13 cellular contexts compared by ENCODE assay signal in the genomic region with DNA sequence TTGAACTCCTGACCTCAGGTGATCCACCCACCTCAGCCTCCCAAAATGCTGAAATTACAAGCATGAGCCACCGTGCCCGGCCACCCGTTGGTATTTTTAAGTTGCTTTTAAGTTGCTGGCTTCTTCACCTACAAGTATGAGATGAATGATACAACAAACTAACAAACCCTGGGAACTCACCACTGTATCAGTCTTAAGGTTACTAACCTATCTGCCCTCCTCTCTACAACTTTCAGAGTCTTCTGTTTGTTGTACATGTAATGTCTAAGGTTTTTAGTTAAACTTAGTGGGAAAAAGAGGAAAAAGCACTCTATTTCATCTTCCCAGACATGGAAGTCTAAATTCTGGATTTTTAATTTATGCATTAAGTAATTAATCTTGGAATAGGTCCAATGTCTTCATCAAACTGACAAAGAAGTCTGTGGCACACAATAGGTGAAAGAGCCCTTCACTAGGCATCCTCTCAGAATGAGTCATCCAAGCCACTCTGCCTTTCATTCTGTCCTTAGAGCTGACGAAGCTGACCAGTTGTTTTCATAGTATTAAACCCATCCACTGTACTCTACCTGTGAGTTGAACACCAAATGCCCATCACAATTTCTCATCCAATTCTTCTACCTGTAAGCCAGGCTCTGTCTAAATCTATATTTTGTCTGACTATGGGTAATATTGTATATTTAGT.
DNase-seq lines count a peak whose midpoint lies in the region; ATAC-seq and TF ChIP-seq lines count a peak whose summit lies in the region.
"Had no signal": no experiment of that assay in that cellular context is flagged by ENCODE, and none has a peak within 500 bp of the region (broad histone marks: within the 10 kb centered on the region; RNA-seq: fewer than 3 reads in every experiment).

No MANE protein-coding gene starts in this region.

- no peaks in the 10 kb centered on the region for H3K36me3 ChIP-seq in breast epithelium
- H3K36me3 ChIP-seq: esophagus muscularis mucosa, SJSA1 had no signal

- H3K4me1 Mint-ChIP-seq in MCF 10A (ENCODE audit: insufficient read depth, unreplicated experiment), result no peaks in the 10 kb centered on the region
- no peaks in the 10 kb centered on the region for H3K4me1 Mint-ChIP-seq in natural killer cell treated with Interleukin-12 subunit alpha and Interleukin-12 subunit beta and Interleukin-15 and Interleukin-18, amount 100 ng/mL, for 72 hours (ENCODE audit: low read depth in 2 of 2)

- intact Hi-C loops in MCF 10A (cut with micrococcal nuclease), result no loop called here
- intact Hi-C loops in breast epithelium (cut with DNase I; ENCODE audit: low total_unique reads), result no loop called here

- H3K27me3 Mint-ChIP-seq in MCF 10A (ENCODE audit: insufficient read depth, unreplicated experiment), result no peaks in the 10 kb centered on the region
- H3K27me3 Mint-ChIP-seq in natural killer cell treated with Interleukin-12 subunit alpha and Interleukin-12 subunit beta and Interleukin-15 and Interleukin-18, amount 100 ng/mL, for 72 hours, result no peaks in the 10 kb centered on the region

- no peak overlapping the region for H3K4me3 ChIP-seq in breast epithelium
- H3K4me3 ChIP-seq: esophagus muscularis mucosa, SJSA1 had no signal

- no peak overlapping the region for H3K4me3 Mint-ChIP-seq in MCF 10A (ENCODE audit: unreplicated experiment)
- H3K4me3 Mint-ChIP-seq in natural killer cell treated with Interleukin-12 subunit alpha and Interleukin-12 subunit beta and Interleukin-15 and Interleukin-18, amount 100 ng/mL, for 72 hours, result no peak overlapping the region

- POLR2A ChIA-PET in MCF 10A (lab: Yijun Ruan, JAX), result no interaction called here

- no peaks in the 10 kb centered on the region for H3K36me3 Mint-ChIP-seq in MCF 10A (ENCODE audit: insufficient read depth, unreplicated experiment)
- no peaks in the 10 kb centered on the region for H3K36me3 Mint-ChIP-seq in natural killer cell treated with Interleukin-12 subunit alpha and Interleukin-12 subunit beta and Interleukin-15 and Interleukin-18, amount 100 ng/mL, for 72 hours

- CTCF ChIA-PET in MCF 10A (lab: Yijun Ruan, JAX), result no interaction called here

- no peaks in the 10 kb centered on the region for H3K4me1 ChIP-seq in breast epithelium

- H3K27me3 ChIP-seq in breast epithelium, result no peaks in the 10 kb centered on the region
- H3K27me3 ChIP-seq: esophagus muscularis mucosa, SJSA1 had no signal

- no peaks in the 10 kb centered on the region for H3K9me3 ChIP-seq in breast epithelium
- H3K9me3 ChIP-seq: esophagus muscularis mucosa, SJSA1 had no signal

- no peaks in the 10 kb centered on the region for H3K9me3 Mint-ChIP-seq in MCF 10A (ENCODE audit: unreplicated experiment)
- H3K9me3 Mint-ChIP-seq in natural killer cell treated with Interleukin-12 subunit alpha and Interleukin-12 subunit beta and Interleukin-15 and Interleukin-18, amount 100 ng/mL, for 72 hours, result peaks cover 14% of the 10 kb centered on the region

- BruUV-seq in MCF 10A (replicated peaks; lab: Mats Ljungman, UMichigan), result no TSS peak

- peak; percentile 70 for ATAC-seq in HG02623 (IDR thresholded peaks at IDR 0.05; ENCODE audit: unreplicated experiment)
- no peak for ATAC-seq in natural killer cell treated with Interleukin-12 subunit alpha and Interleukin-12 subunit beta and Interleukin-15 and Interleukin-18, amount 100 ng/mL, for 72 hours
- no peak for ATAC-seq in HG02642 (IDR thresholded peaks at IDR 0.05; ENCODE audit: poor library complexity, unreplicated experiment)

- TF ChIP-seq CTCF in MCF 10A (IDR thresholded peaks at IDR 0.05; ENCODE audit: unreplicated experiment) (no peak), breast epithelium (IDR thresholded peaks at IDR 0.05) (no peak)

- DNase-seq in MCF 10A (ENCODE audit: unreplicated experiment) (peak; percentile 27), breast epithelium (ENCODE audit: low spot score in 2 of 2) (no peak), NCI-H2029 (lab: John Stamatoyannopoulos, UW) (peak; percentile 21), NAMALWA (ENCODE audit: low spot score) (no peak), NCI-H526 treated with DMSO at 0.1 percent for 48 hours (lab: John Stamatoyannopoulos, UW) (no peak)
- no peak for DNase-seq in natural killer cell treated with Interleukin-12 subunit alpha and Interleukin-12 subunit beta and Interleukin-15 and Interleukin-18, amount 100 ng/mL, for 72 hours (ENCODE audit: low spot score)
- DNase-seq: activated CD4-positive, CD25-positive, alpha-beta regulatory T cell; activated effector memory CD4-positive, alpha-beta T cell treated with anti-CD3 and anti-CD28 coated beads, Interleukin-2, amount 50 U/mL, for 16 hours; NCI-H446 had no signal

- H3K27ac Mint-ChIP-seq in MCF 10A (ENCODE audit: low read depth, unreplicated experiment), result peak overlapping the region; percentile 74
- H3K27ac Mint-ChIP-seq in natural killer cell treated with Interleukin-12 subunit alpha and Interleukin-12 subunit beta and Interleukin-15 and Interleukin-18, amount 100 ng/mL, for 72 hours, result no peak overlapping the region

- no peak overlapping the region for H3K27ac ChIP-seq in breast epithelium
- H3K27ac ChIP-seq: esophagus muscularis mucosa, SJSA1 had no signal

- no peak for TF ChIP-seq POLR2A in breast epithelium (IDR thresholded peaks at IDR 0.05)

Comparison
In these comparisons a context has a peak if more than half of its experiments do, and no peak if none do; other contexts are left out.
1. DNase-seq: peak in MCF 10A (single experiment) and NCI-H2029 (single experiment); none in breast epithelium (0 of 2), natural killer cell treated with Interleukin-12 subunit alpha and Interleukin-12 subunit beta and Interleukin-15 and Interleukin-18, amount 100 ng/mL, for 72 hours (single experiment), NAMALWA (single experiment) and NCI-H526 treated with DMSO at 0.1 percent for 48 hours (single experiment).